29 cellular contexts compared by ENCODE assay signal in the genomic region with DNA sequence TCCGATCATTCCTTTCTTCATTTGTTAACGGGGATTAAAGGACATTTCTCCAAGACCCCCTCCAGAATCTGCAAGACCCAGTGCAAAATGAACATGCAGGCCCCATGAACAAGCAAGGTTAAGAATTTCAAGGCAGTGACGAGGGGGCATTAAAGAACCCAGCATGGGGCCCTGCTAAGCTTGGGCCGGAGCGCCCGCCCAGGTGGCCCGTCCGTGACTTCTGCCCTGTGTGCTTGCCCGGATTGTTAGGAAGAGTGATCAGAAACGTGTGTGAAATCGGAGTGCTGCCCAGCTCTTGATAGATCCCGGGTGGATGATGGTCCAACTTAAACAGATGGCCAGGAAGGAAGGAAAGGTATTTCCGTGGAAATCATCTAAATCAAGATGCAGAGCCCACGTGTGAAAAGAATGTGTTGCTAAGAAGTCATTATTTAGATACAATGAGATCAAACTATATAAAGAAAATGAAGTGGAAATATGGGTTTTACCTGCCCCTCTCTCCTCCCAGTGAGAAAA.
"Had no signal": no experiment of that assay in that cellular context is flagged by ENCODE, and none has a peak within 500 bp of the region (broad histone marks: within the 10 kb centered on the region; RNA-seq: fewer than 3 reads in every experiment).

No MANE protein-coding gene starts in this region.

- H3K4me1 ChIP-seq: right lobe of liver, uterus had no signal

- DNase-seq: activated CD4-positive, alpha-beta memory T cell treated with anti-CD3 and anti-CD28 coated beads for 36 hours; activated CD4-positive, alpha-beta T cell treated with anti-CD3 and anti-CD28 coated beads, Interleukin-2, amount 10 ng/mL, durations not matched to agents 24 days and 14 days; activated CD4-positive, CD25-positive, alpha-beta regulatory T cell treated with anti-CD3 and anti-CD28 coated beads, Interleukin-2, amount 50 U/mL, for 72 hours; activated naive CD4-positive, alpha-beta T cell; activated T-cell treated with anti-CD3 and anti-CD28 coated beads, Interleukin-2, amount 50 U/mL, for 48 hours; cortex of kidney; effector CD4-positive, alpha-beta T cell; esophagus squamous epithelium; foreskin melanocyte; glutamatergic neuron; islet precursor cell; midbrain; naive thymus-derived CD4-positive, alpha-beta T cell; right lobe of liver; stimulated activated CD4-positive, alpha-beta T cell treated with anti-CD3 and anti-CD28 coated beads, Interleukin-12 subunit alpha, Interleukin-12 subunit beta, amount 100 ng/mL, for 4 hours; stimulated activated CD4-positive, alpha-beta T cell treated with anti-CD3 and anti-CD28 coated beads, Interleukin-4, amount 100 ng/mL, for 1 hour; stimulated activated naive CD8-positive, alpha-beta T cell treated with anti-CD3 and anti-CD28 coated beads, Interleukin-15, Interleukin-2, amounts not matched to agents 100 U/mL and 50 U/mL, for 24 hours; T-helper 17 cell; T1000; uterus; WERI-Rb-1 had no signal

- H3K79me2 ChIP-seq: hepatocyte had no signal

- H3K4me2 ChIP-seq: hepatocyte had no signal

- H3K27ac ChIP-seq: hepatocyte, right lobe of liver, uterus, WERI-Rb-1 had no signal

- H2AFZ ChIP-seq: hepatocyte had no signal

- H3K9me3 Mint-ChIP-seq: activated CD4-positive, alpha-beta memory T cell treated with anti-CD3 and anti-CD28 coated beads for 36 hours; activated CD4-positive, alpha-beta T cell treated with anti-CD3 and anti-CD28 coated beads, Interleukin-2, amount 10 ng/mL, durations not matched to agents 24 days and 14 days; activated T-helper 2 cell treated with anti-CD3 and anti-CD28 coated beads, Interferon-gamma antibody, Interleukin-2, Interleukin-4, amounts not matched to agents 10 μg/mL and 5 μg/mL and 100 μg/mL, durations not matched to agents 14 hours and 24 hours and 36 hours; naive thymus-derived CD4-positive, alpha-beta T cell; type B pancreatic cell had no signal

- H3K27me3 Mint-ChIP-seq: activated CD4-positive, alpha-beta memory T cell treated with anti-CD3 and anti-CD28 coated beads for 36 hours; T-helper 17 cell had no signal

- H3K9me3 ChIP-seq: esophagus squamous epithelium, right lobe of liver, thoracic aorta, uterus had no signal

- H3K27ac Mint-ChIP-seq: activated CD4-positive, alpha-beta memory T cell treated with anti-CD3 and anti-CD28 coated beads for 36 hours; activated CD4-positive, alpha-beta T cell treated with anti-CD3 and anti-CD28 coated beads, Interleukin-2, amount 10 ng/mL, durations not matched to agents 24 days and 14 days; activated naive CD8-positive, alpha-beta T cell; activated T-helper 2 cell treated with anti-CD3 and anti-CD28 coated beads, Interferon-gamma antibody, Interleukin-2, Interleukin-4, amounts not matched to agents 10 μg/mL and 5 μg/mL and 100 μg/mL, durations not matched to agents 14 hours and 24 hours and 36 hours; progenitor cell of endocrine pancreas; T-helper 17 cell; type B pancreatic cell had no signal

- H3K27me3 ChIP-seq: esophagus squamous epithelium, hepatocyte, right lobe of liver, uterus had no signal

- H3K36me3 Mint-ChIP-seq: activated CD4-positive, alpha-beta memory T cell treated with anti-CD3 and anti-CD28 coated beads for 36 hours; type B pancreatic cell had no signal

- H3K36me3 ChIP-seq: esophagus squamous epithelium, right lobe of liver, thoracic aorta, uterus, WERI-Rb-1 had no signal

- H3K4me3 Mint-ChIP-seq: activated CD4-positive, alpha-beta memory T cell treated with anti-CD3 and anti-CD28 coated beads for 36 hours; activated CD4-positive, alpha-beta T cell treated with anti-CD3 and anti-CD28 coated beads, Interleukin-2, amount 10 ng/mL, durations not matched to agents 24 days and 14 days; activated naive CD8-positive, alpha-beta T cell; naive thymus-derived CD4-positive, alpha-beta T cell; T-helper 17 cell; type B pancreatic cell had no signal

- H3K4me3 ChIP-seq: esophagus squamous epithelium, hepatocyte, right lobe of liver, skin epidermis, thoracic aorta, uterus had no signal

- ATAC-seq: naive thymus-derived CD4-positive, alpha-beta T cell; right lobe of liver; SK-N-SH treated with all-trans-retinoic acid at 6 μM for 48 hours; stimulated activated naive CD8-positive, alpha-beta T cell treated with anti-CD3 and anti-CD28 coated beads, Interleukin-15, Interleukin-2, amounts not matched to agents 100 U/mL and 50 U/mL, for 24 hours; T-helper 17 cell had no signal
